15 cellular contexts compared by ENCODE assay signal in the genomic region with DNA sequence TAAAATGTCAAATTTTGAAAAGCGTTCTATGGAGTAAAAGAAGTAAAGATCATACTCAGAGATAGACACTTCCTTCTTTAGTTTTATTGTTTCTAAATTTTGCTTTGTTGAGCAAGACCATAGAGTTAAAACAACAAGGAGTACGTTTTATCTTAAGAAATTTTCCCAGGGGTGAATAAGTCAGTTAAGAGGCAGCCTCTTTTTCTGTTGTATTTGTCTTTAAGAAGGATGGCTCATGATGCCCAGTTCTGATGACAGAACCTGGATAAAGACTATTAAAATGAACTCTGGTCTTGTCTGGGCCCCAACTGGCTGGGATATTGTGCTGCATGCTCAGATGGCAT. TPM values are rescaled to one million over a fixed set of nuclear protein-coding genes. Genes with fewer than 3 reads are reported as not detected.
DNase-seq lines count a peak whose midpoint lies in the region; ATAC-seq and TF ChIP-seq lines count a peak whose summit lies in the region.
"Had no signal": no experiment of that assay in that cellular context is flagged by ENCODE, and none has a peak within 500 bp of the region (broad histone marks: within the 10 kb centered on the region; RNA-seq: fewer than 3 reads in every experiment).

No MANE protein-coding gene starts in this region.

- no peaks in the 10 kb centered on the region for H3K36me3 Mint-ChIP-seq in CD4-positive, alpha-beta T cell (ENCODE audit: low read depth)
- H3K36me3 Mint-ChIP-seq in T-cell = peaks cover 3% of the 10 kb centered on the region
- H3K36me3 Mint-ChIP-seq: mesothelial cell of epicardium had no signal

- no peaks in the 10 kb centered on the region for H3K27me3 ChIP-seq in CD4-positive, alpha-beta T cell (ENCODE audit: control insufficient read depth, insufficient read depth, low read length)
- H3K27me3 ChIP-seq in HL-60 (ENCODE audit: insufficient read depth, poor library complexity, severe bottlenecking) (no peaks in the 10 kb centered on the region), adrenal gland (no peaks in the 10 kb centered on the region)
- H3K27me3 ChIP-seq: ovary had no signal

- H3K4me1 ChIP-seq in adrenal gland (replicated peaks in 1 of 2) = no peaks in the 10 kb centered on the region

- intact Hi-C loops in CD4-positive, alpha-beta T cell (cut with DNase I, micrococcal nuclease) = no loop called here
- intact Hi-C loops in adrenal gland (cut with DNase I) = no loop called here

- no peaks in the 10 kb centered on the region for H3K36me3 ChIP-seq in adrenal gland (replicated peaks in 1 of 2)
- H3K36me3 ChIP-seq: ovary had no signal

- H3K4me3 Mint-ChIP-seq in CD4-positive, alpha-beta T cell = peak overlapping the region; percentile 68
- no peak overlapping the region for H3K4me3 Mint-ChIP-seq in T-cell
- H3K4me3 Mint-ChIP-seq: mesothelial cell of epicardium had no signal

- no peak overlapping the region for H3K27ac ChIP-seq in CD4-positive, alpha-beta T cell (ENCODE audit: low read depth, low read length)
- peak overlapping the region; percentile 10 for H3K27ac ChIP-seq in HL-60 (replicated peaks)
- peak overlapping the region in 1 of 5 donors; percentile 24 for H3K27ac ChIP-seq in adrenal gland
- H3K27ac ChIP-seq: ovary had no signal

- no peak for ATAC-seq in CD4-positive, alpha-beta T cell (ENCODE audit: poor library complexity)
- ATAC-seq in T-cell (replicated peaks in 1 of 4) = peak in 2 of 4 experiments; percentile 19 to 49
- ATAC-seq: HCT116 had no signal

- CTCF ChIA-PET in CD4-positive, alpha-beta T cell (lab: Charles Lee) = interaction anchor here (1.1 kb wide), 1 partner anchor 18 kb away, joined by 4 read pairs; no protein-coding TSS in a partner anchor
- CTCF ChIA-PET in T-cell (lab: Charles Lee) = no interaction called here

- no peak for DNase-seq in CD4-positive, alpha-beta T cell
- DNase-seq in HL-60 (ENCODE audit: low read depth in 1 of 2, low spot score in 1 of 2) (peak in 1 of 2 experiments; percentile 27), T-cell (no peak), foreskin melanocyte (peak; percentile 84), globus pallidus (ENCODE audit: low spot score) (no peak), adrenal gland (no peak)
- DNase-seq in activated CD4-positive, CD25-positive, alpha-beta regulatory T cell (lab: John Stamatoyannopoulos, UW) = no peak
- DNase-seq: aorta, dermis blood vessel endothelial cell, NCI-H1048, NCI-H345, ovary had no signal

- POLR2A ChIA-PET in CD4-positive, alpha-beta T cell (lab: Charles Lee) = interaction anchor here (1.0 kb wide), 1 partner anchor 15 kb away, joined by 3 read pairs; no protein-coding TSS in a partner anchor
- POLR2A ChIA-PET in T-cell (lab: Charles Lee) = no interaction called here

- no peak for TF ChIP-seq CTCF in CD4-positive, alpha-beta T cell (IDR thresholded peaks at IDR 0.05)
- no peak for TF ChIP-seq CTCF in HL-60 (IDR thresholded peaks at IDR 0.05; ENCODE audit: insufficient read depth, low read length)
- no peak for TF ChIP-seq CTCF in adrenal gland (IDR thresholded peaks at IDR 0.05)

- peak overlapping the region; percentile 85 for H3K27ac Mint-ChIP-seq in CD4-positive, alpha-beta T cell
- peak overlapping the region; percentile 65 to 77 for H3K27ac Mint-ChIP-seq in T-cell
- H3K27ac Mint-ChIP-seq: mesothelial cell of epicardium had no signal

- no peaks in the 10 kb centered on the region for H3K27me3 Mint-ChIP-seq in CD4-positive, alpha-beta T cell
- no peaks in the 10 kb centered on the region for H3K27me3 Mint-ChIP-seq in T-cell

- H3K9me3 Mint-ChIP-seq in CD4-positive, alpha-beta T cell = no peaks in the 10 kb centered on the region
- H3K9me3 Mint-ChIP-seq in T-cell = no peaks in the 10 kb centered on the region

- H3K4me3 ChIP-seq in HL-60 (replicated peaks; ENCODE audit: insufficient read depth, low read length) = no peak overlapping the region
- no peak overlapping the region for H3K4me3 ChIP-seq in adrenal gland
- H3K4me3 ChIP-seq: ovary had no signal

- 41 to 51% (median 45%) methylated on average over 2 of the region's 2 CpGs for WGBS in adrenal gland, 4 donors

- no peaks in the 10 kb centered on the region for H3K9me3 ChIP-seq in CD4-positive, alpha-beta T cell (ENCODE audit: control insufficient read depth, low read length)
- H3K9me3 ChIP-seq in adrenal gland (replicated peaks in 1 of 3) = no peaks in the 10 kb centered on the region
- H3K9me3 ChIP-seq: ovary had no signal

- no peak for TF ChIP-seq POLR2A in adrenal gland (IDR thresholded peaks at IDR 0.05)

- peaks cover 85% of the 10 kb centered on the region for H3K4me1 Mint-ChIP-seq in CD4-positive, alpha-beta T cell (ENCODE audit: low read depth)
- peaks cover 64 to 72% (median 67%) of the 10 kb centered on the region in 3 donors for H3K4me1 Mint-ChIP-seq in T-cell

RNA-seq across cellular contexts. Expression of gene SLAMF1, which starts 10.6 kb away (rescaled TPM):
- total RNA-seq in CD4-positive, alpha-beta T cell = 10 to 100 TPM; 39.4 to 39.8 TPM
- 10 to 100 TPM; 19.4 to 38.7 (median 30.7) TPM for total RNA-seq in T-cell
- total RNA-seq in adrenal gland = 1 to 10 TPM in 2 of 8 donors, under 1 TPM in 5, not detected in 1; 0.14 to 1.6 (median 0.42) TPM
- under 1 TPM; 0.07 to 0.16 (median 0.10) TPM for polyA plus RNA-seq in adrenal gland
- total RNA-seq: dermis blood vessel endothelial cell, mesothelial cell of epicardium had no signal
- polyA plus RNA-seq: aorta had no signal

RNA-seq across cellular contexts. Expression of gene CD48, which starts 54.2 kb away (rescaled TPM):
- total RNA-seq in CD4-positive, alpha-beta T cell = 100 to 1,000 TPM; 387 to 395 TPM
- total RNA-seq in T-cell (100 to 1,000 TPM; 249 to 393 (median 273) TPM), adrenal gland (1 to 10 TPM in 7 of 8 donors, not detected in 1; 1.5 to 8.4 (median 4.7) TPM)
- polyA plus RNA-seq in adrenal gland = 1 to 10 TPM; 3.0 to 9.0 (median 3.4) TPM
- total RNA-seq: dermis blood vessel endothelial cell, RPMI7951 had no signal

Comparison
In these comparisons a context has a peak if more than half of its experiments do, and no peak if none do; other contexts are left out.
1. RNA of gene SLAMF1, which starts 10.6 kb away (total RNA-seq): 39.4 to 39.8 TPM in CD4-positive, alpha-beta T cell and 19.4 to 38.7 TPM in T-cell; 0.14 to 1.6 TPM in adrenal gland; every median in the first group is over 4 times any median in the second.
2. RNA of gene CD48, which starts 54.2 kb away (total RNA-seq): 387 to 395 TPM in CD4-positive, alpha-beta T cell and 249 to 393 TPM in T-cell; 1.5 to 8.4 TPM in adrenal gland; every median in the first group is over 10 times any median in the second.